Comparison of ENCODE assay signal across 21 cellular contexts in the genomic region with DNA sequence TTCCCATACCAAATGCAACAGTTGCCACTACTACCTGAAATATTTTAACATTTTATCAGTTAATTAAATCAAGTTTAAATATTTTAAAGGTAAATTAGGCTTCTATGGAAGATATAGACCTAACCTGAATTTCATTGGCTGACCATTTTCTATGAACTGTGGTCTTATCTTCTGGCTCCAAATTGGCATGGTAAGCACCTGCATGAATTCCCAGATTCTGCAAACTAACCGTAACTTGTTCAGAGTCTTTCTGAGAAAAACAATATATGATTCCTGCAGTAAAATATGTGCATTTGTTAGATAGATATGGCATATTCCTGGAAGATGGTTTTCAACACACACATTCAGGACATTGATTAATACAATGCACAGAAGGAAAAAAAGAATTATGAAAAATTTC. TPM values are rescaled to one million over a fixed set of nuclear protein-coding genes. Genes with fewer than 3 reads are reported as not detected.
DNase-seq lines count a peak whose midpoint lies in the region; ATAC-seq, FAIRE-seq and TF ChIP-seq lines count a peak whose summit lies in the region.
"Had no signal": no experiment of that assay in that cellular context is flagged by ENCODE, and none has a peak within 500 bp of the region (broad histone marks: within the 10 kb centered on the region; RNA-seq: fewer than 3 reads in every experiment).

No MANE protein-coding gene starts in this region.

- peak overlapping the region; percentile 87 for H3K27ac Mint-ChIP-seq in activated T-cell treated with anti-CD3 and anti-CD28 coated beads, Interleukin-2, amount 50 U/mL, for 24 hours
- peak overlapping the region; percentile 32 for H3K27ac Mint-ChIP-seq in T-helper 17 cell
- H3K27ac Mint-ChIP-seq: B cell; CD4-positive, alpha-beta T cell had no signal

- peaks cover 63% of the 10 kb centered on the region for H3K36me3 Mint-ChIP-seq in activated T-cell treated with anti-CD3 and anti-CD28 coated beads, Interleukin-2, amount 50 U/mL, for 24 hours (ENCODE audit: low read depth)
- peaks cover 3% of the 10 kb centered on the region for H3K36me3 Mint-ChIP-seq in T-helper 17 cell (ENCODE audit: low read depth)

- peak overlapping the region in 1 of 4 donors; percentile 17 for H3K27ac ChIP-seq in pancreas
- H3K27ac ChIP-seq: 22Rv1; A549; BLaER1 treated with 17β-estradiol and CSF1 and Interleukin-3, amounts not matched to agents 10 nM and 100 nM; C4-2B had no signal

- peaks cover 0 to 9% (median 0%) of the 10 kb centered on the region in 3 donors for H3K36me3 ChIP-seq in pancreas

- intact Hi-C loops in pancreas (cut with DNase I) = no loop called here

- H3K4me1 ChIP-seq in pancreas = peaks cover 10 to 14% (median 14%) of the 10 kb centered on the region in 3 donors
- H3K4me1 ChIP-seq: A549, Caco-2 had no signal

- H3K4me3 Mint-ChIP-seq in activated T-cell treated with anti-CD3 and anti-CD28 coated beads, Interleukin-2, amount 50 U/mL, for 24 hours = no peak overlapping the region
- H3K4me3 Mint-ChIP-seq in T-helper 17 cell = no peak overlapping the region
- H3K4me3 Mint-ChIP-seq: B cell; CD4-positive, alpha-beta T cell; CD8-positive, alpha-beta T cell had no signal

- H3K27me3 ChIP-seq in pancreas = no peaks in the 10 kb centered on the region
- H3K27me3 ChIP-seq: BLaER1 treated with 17β-estradiol and CSF1 and Interleukin-3, amounts not matched to agents 10 nM and 100 nM had no signal

- no peak for TF ChIP-seq CTCF in pancreas (IDR thresholded peaks at IDR 0.05)

- DNase-seq in activated T-cell treated with anti-CD3 and anti-CD28 coated beads, Interleukin-2, amount 50 U/mL, for 24 hours = no peak
- DNase-seq in activated T-cell treated with anti-CD3 and anti-CD28 coated beads, Interleukin-2, amount 50 U/mL, for 1 hour = no peak
- DNase-seq in T-helper 17 cell = no peak
- peak in 2 of 6 donors; percentile 18 to 43 for DNase-seq in pancreas
- no peak for DNase-seq in NCI-H1105 treated with DMSO at 0.1 percent for 48 hours (lab: John Stamatoyannopoulos, UW)
- no peak for DNase-seq in activated CD4-positive, alpha-beta T cell treated with anti-CD3 and anti-CD28 coated beads for 4 hours
- DNase-seq: AML-193; Caco-2; Calu3; CD4-positive, alpha-beta T cell; CD8-positive, alpha-beta T cell; DMS79 treated with DMSO at 0.1 percent for 48 hours; GF-D8 had no signal

- H3K4me3 ChIP-seq in pancreas = no peak overlapping the region
- H3K4me3 ChIP-seq: A549; BLaER1 treated with 17β-estradiol and CSF1 and Interleukin-3, amounts not matched to agents 10 nM and 100 nM had no signal

- H3K9me3 Mint-ChIP-seq in activated T-cell treated with anti-CD3 and anti-CD28 coated beads, Interleukin-2, amount 50 U/mL, for 24 hours = no peaks in the 10 kb centered on the region
- H3K9me3 Mint-ChIP-seq: CD4-positive, alpha-beta T cell; CD8-positive, alpha-beta T cell had no signal

- no peaks in the 10 kb centered on the region for H3K27me3 Mint-ChIP-seq in activated T-cell treated with anti-CD3 and anti-CD28 coated beads, Interleukin-2, amount 50 U/mL, for 24 hours
- no peaks in the 10 kb centered on the region for H3K27me3 Mint-ChIP-seq in T-helper 17 cell
- H3K27me3 Mint-ChIP-seq: B cell; CD4-positive, alpha-beta T cell had no signal

- no peak for ATAC-seq in T-helper 17 cell
- ATAC-seq in pancreas = peak; percentile 71 to 85 (median 82)
- ATAC-seq: A549; CD8-positive, alpha-beta T cell had no signal

- 38 to 43% methylated on average over 1 of the region's 1 CpG for WGBS in pancreas, 2 donors

- H3K9me3 ChIP-seq in T-helper 17 cell (ENCODE audit: control insufficient read depth, low read length, poor library complexity, severe bottlenecking) (no peaks in the 10 kb centered on the region), pancreas (no peaks in the 10 kb centered on the region)
- H3K9me3 ChIP-seq: A549; BLaER1 treated with 17β-estradiol and CSF1 and Interleukin-3, amounts not matched to agents 10 nM and 100 nM; Caco-2 had no signal

- no peak for FAIRE-seq in pancreas (lab: Jason Lieb, UNC)
- FAIRE-seq: A549, D721Med, GM12891, GM19239 had no signal

- H3K4me1 Mint-ChIP-seq in activated T-cell treated with anti-CD3 and anti-CD28 coated beads, Interleukin-2, amount 50 U/mL, for 24 hours (ENCODE audit: low read depth) = peaks cover 40% of the 10 kb centered on the region
- H3K4me1 Mint-ChIP-seq in T-helper 17 cell = peaks cover 2% of the 10 kb centered on the region
- H3K4me1 Mint-ChIP-seq: B cell had no signal

RNA-seq across cellular contexts. Expression of gene RECQL, which starts 25.9 kb away (rescaled TPM):
- total RNA-seq in T-helper 17 cell (10 to 100 TPM; 23.8 to 28.0 TPM), pancreas (10 to 100 TPM in 3 of 6 donors, 1 to 10 TPM in 3; 6.0 to 17.1 (median 9.6) TPM)
- 1 to 10 TPM; 4.8 to 7.5 TPM for polyA plus RNA-seq in pancreas

RNA-seq across cellular contexts. Expression of gene GOLT1B, which starts 26.0 kb away (rescaled TPM):
- total RNA-seq in T-helper 17 cell (10 to 100 TPM; 31.2 to 38.3 TPM), pancreas (10 to 100 TPM; 11.1 to 25.5 (median 17.9) TPM)
- 10 to 100 TPM; 10.5 to 15.4 TPM for polyA plus RNA-seq in pancreas

RNA-seq across cellular contexts. Expression of gene PYROXD1, which starts 38.1 kb away (rescaled TPM):
- total RNA-seq in T-helper 17 cell (10 to 100 TPM; 53.9 to 57.5 TPM), pancreas (10 to 100 TPM; 11.4 to 31.0 (median 17.1) TPM)
- polyA plus RNA-seq in pancreas = 10 to 100 TPM; 10.9 to 14.1 TPM

RNA-seq across cellular contexts. Expression of gene SPX, which starts 50.5 kb away (rescaled TPM):
- total RNA-seq in T-helper 17 cell (1 to 10 TPM in 1 of 2 donors, not detected in 1; 5.6 TPM), pancreas (10 to 100 TPM; 11.7 to 31.0 (median 28.3) TPM)
- 10 to 100 TPM; 12.1 to 13.4 TPM for polyA plus RNA-seq in pancreas
- total RNA-seq: Calu3; CD4-positive, alpha-beta T cell; CD8-positive, alpha-beta T cell had no signal
